ENCODE assay signal across 24 cellular contexts in genomic region chr16:27437946-27438345, GRCh38. TPM values are rescaled to one million over a fixed set of nuclear protein-coding genes. Genes with fewer than 3 reads are reported as not detected.
A peak's percentile ranks its signal among the peaks of the same experiment; 100 is the strongest.
DNase-seq lines count a peak whose midpoint lies in the region; ATAC-seq lines count a peak whose summit lies in the region.
"Had no signal": no experiment of that assay in that cellular context is flagged by ENCODE, and none has a peak within 500 bp of the region (broad histone marks: within the 10 kb centered on the region; RNA-seq: fewer than 3 reads in every experiment).

No MANE protein-coding gene starts in this region.

- no peaks in the 10 kb centered on the region for H3K9me3 Mint-ChIP-seq in activated T-cell treated with anti-CD3 and anti-CD28 coated beads, Interleukin-2, amount 50 U/mL, for 72 hours
- no peaks in the 10 kb centered on the region for H3K9me3 Mint-ChIP-seq in CD8-positive, alpha-beta memory T cell
- no peaks in the 10 kb centered on the region for H3K9me3 Mint-ChIP-seq in immature natural killer cell

- H3K4me1 Mint-ChIP-seq in activated T-cell treated with anti-CD3 and anti-CD28 coated beads, Interleukin-2, amount 50 U/mL, for 72 hours (ENCODE audit: low read depth), result peaks cover 16% of the 10 kb centered on the region
- H3K4me1 Mint-ChIP-seq in CD8-positive, alpha-beta memory T cell, result peaks cover 15 to 21% (median 17%) of the 10 kb centered on the region in 3 donors
- H3K4me1 Mint-ChIP-seq in immature natural killer cell, result peaks cover 37% of the 10 kb centered on the region in 2 donors

- no peaks in the 10 kb centered on the region for H3K27me3 Mint-ChIP-seq in activated T-cell treated with anti-CD3 and anti-CD28 coated beads, Interleukin-2, amount 50 U/mL, for 72 hours (ENCODE audit: low read depth)
- H3K27me3 Mint-ChIP-seq in CD8-positive, alpha-beta memory T cell, result no peaks in the 10 kb centered on the region
- peaks cover 0 to 7% (median 2%) of the 10 kb centered on the region in 3 donors for H3K27me3 Mint-ChIP-seq in immature natural killer cell (ENCODE audit: low read depth in 3 of 3)

- ATAC-seq in activated T-cell treated with anti-CD3 and anti-CD28 coated beads, Interleukin-2, amount 50 U/mL, for 72 hours (replicated peaks in 1 of 2), result no peak
- no peak for ATAC-seq in stimulated activated naive CD8-positive, alpha-beta T cell treated with anti-CD3 and anti-CD28 coated beads, Interleukin-15, Interleukin-2, amounts not matched to agents 100 U/mL and 50 U/mL, for 24 hours
- ATAC-seq in HG03469 (IDR thresholded peaks at IDR 0.05; ENCODE audit: unreplicated experiment), result no peak
- ATAC-seq: activated naive CD4-positive, alpha-beta T cell treated with anti-CD3 and anti-CD28 coated beads, Interleukin-2, amount 50 U/mL, for 72 hours; gastroesophageal sphincter; GM12878; left ventricle myocardium superior; Panc1 had no signal

- H3K27me3 ChIP-seq in CD8-positive, alpha-beta memory T cell (ENCODE audit: insufficient read depth, low read length, poor library complexity, severe bottlenecking), result no peaks in the 10 kb centered on the region
- H3K27me3 ChIP-seq: hepatocyte, MG63, tibial nerve had no signal

- POLR2A ChIA-PET in CD8-positive, alpha-beta memory T cell (lab: Charles Lee), result no interaction called here

- H3K4me3 ChIP-seq in CD8-positive, alpha-beta memory T cell (ENCODE audit: low read length), result no peak overlapping the region
- H3K4me3 ChIP-seq: gastroesophageal sphincter, GM12878, hepatocyte, MG63, tibial nerve had no signal

- no peak overlapping the region for H3K4me3 Mint-ChIP-seq in activated T-cell treated with anti-CD3 and anti-CD28 coated beads, Interleukin-2, amount 50 U/mL, for 72 hours
- no peak overlapping the region for H3K4me3 Mint-ChIP-seq in CD8-positive, alpha-beta memory T cell
- H3K4me3 Mint-ChIP-seq in immature natural killer cell, result peak overlapping the region in 1 of 5 donors; percentile 24

- CTCF ChIA-PET in CD8-positive, alpha-beta memory T cell (lab: Charles Lee), result interaction anchor here (1.3 to 1.5 kb wide), 2 partner anchors 11 to 259 kb away, joined by 3 read pairs; no protein-coding TSS in a partner anchor

- no peaks in the 10 kb centered on the region for H3K4me1 ChIP-seq in CD8-positive, alpha-beta memory T cell (ENCODE audit: insufficient read depth, low read length)
- H3K4me1 ChIP-seq: gastroesophageal sphincter, tibial nerve had no signal

- no peak overlapping the region for H3K27ac Mint-ChIP-seq in activated T-cell treated with anti-CD3 and anti-CD28 coated beads, Interleukin-2, amount 50 U/mL, for 72 hours
- H3K27ac Mint-ChIP-seq in CD8-positive, alpha-beta memory T cell, result peak overlapping the region in 7 of 8 donors; percentile 37 to 87 (median 52)
- H3K27ac Mint-ChIP-seq in immature natural killer cell, result peak overlapping the region; percentile 46 to 88 (median 71)

- peaks cover 58% of the 10 kb centered on the region for H3K36me3 ChIP-seq in CD8-positive, alpha-beta memory T cell (ENCODE audit: insufficient read depth, low read length)
- H3K36me3 ChIP-seq: gastroesophageal sphincter, MG63, tibial nerve had no signal

- peaks cover 29 to 52% of the 10 kb centered on the region in 2 donors for H3K36me3 Mint-ChIP-seq in activated T-cell treated with anti-CD3 and anti-CD28 coated beads, Interleukin-2, amount 50 U/mL, for 72 hours (ENCODE audit: insufficient read depth in 2 of 2)
- H3K36me3 Mint-ChIP-seq in CD8-positive, alpha-beta memory T cell, result peaks cover 17 to 91% (median 18%) of the 10 kb centered on the region in 3 donors
- peaks cover 12 to 49% (median 26%) of the 10 kb centered on the region in 3 donors for H3K36me3 Mint-ChIP-seq in immature natural killer cell

- DNase-seq in activated T-cell treated with anti-CD3 and anti-CD28 coated beads, Interleukin-2, amount 50 U/mL, for 48 hours, result peak; percentile 0 to 10
- DNase-seq in activated T-cell treated with anti-CD3 and anti-CD28 coated beads, Interleukin-2, amount 50 U/mL, for 72 hours, result no peak
- DNase-seq in CD8-positive, alpha-beta memory T cell, result no peak
- DNase-seq in immature natural killer cell, result no peak
- DNase-seq in stimulated activated naive CD8-positive, alpha-beta T cell treated with anti-CD3 and anti-CD28 coated beads, Interleukin-15, Interleukin-2, amounts not matched to agents 100 U/mL and 50 U/mL, for 24 hours, result peak; percentile 2
- DNase-seq in kidney tubule cell (ENCODE audit: low spot score), result no peak
- DNase-seq: ACHN; central memory CD4-positive, alpha-beta T cell; DMS 273 treated with DMSO at 0.1 percent for 48 hours; EL; KG1; left ventricle myocardium superior; MG63; NCI-H1436; NCI-H345; SHP77 treated with DMSO at 0.1 percent for 48 hours had no signal

- no peaks in the 10 kb centered on the region for H3K9me3 ChIP-seq in CD8-positive, alpha-beta memory T cell (ENCODE audit: low read length)
- H3K9me3 ChIP-seq: gastroesophageal sphincter, MG63 had no signal

- no peak overlapping the region for H3K27ac ChIP-seq in CD8-positive, alpha-beta memory T cell (ENCODE audit: low read depth, low read length)
- H3K27ac ChIP-seq: C4-2B, gastroesophageal sphincter, hepatocyte, tibial nerve had no signal

RNA-seq across cellular contexts. Expression of gene IL21R, which starts 36.0 kb away (rescaled TPM):
- total RNA-seq in activated T-cell treated with anti-CD3 and anti-CD28 coated beads, Interleukin-2, amount 50 U/mL, for 72 hours, result 100 to 1,000 TPM; 155 to 166 TPM
- 10 to 100 TPM; 80.5 to 84.5 TPM for total RNA-seq in CD8-positive, alpha-beta memory T cell
- 53.7 TPM for polyA plus RNA-seq in CD8-positive, alpha-beta memory T cell
- polyA plus RNA-seq in immature natural killer cell, result 10 to 100 TPM; 27.5 to 59.7 (median 49.6) TPM
- polyA plus RNA-seq: hepatocyte had no signal

Comparison
In these comparisons a context has a peak if more than half of its experiments do, and no peak if none do; other contexts are left out.
1. DNase-seq: peak in activated T-cell treated with anti-CD3 and anti-CD28 coated beads, Interleukin-2, amount 50 U/mL, for 48 hours (2 of 2) and stimulated activated naive CD8-positive, alpha-beta T cell treated with anti-CD3 and anti-CD28 coated beads, Interleukin-15, Interleukin-2, amounts not matched to agents 100 U/mL and 50 U/mL, for 24 hours (single experiment); none in activated T-cell treated with anti-CD3 and anti-CD28 coated beads, Interleukin-2, amount 50 U/mL, for 72 hours (0 of 2), CD8-positive, alpha-beta memory T cell (0 of 5), immature natural killer cell (0 of 3) and kidney tubule cell (single experiment).